ENCODE assay signal across 28 cellular contexts in the genomic region with DNA sequence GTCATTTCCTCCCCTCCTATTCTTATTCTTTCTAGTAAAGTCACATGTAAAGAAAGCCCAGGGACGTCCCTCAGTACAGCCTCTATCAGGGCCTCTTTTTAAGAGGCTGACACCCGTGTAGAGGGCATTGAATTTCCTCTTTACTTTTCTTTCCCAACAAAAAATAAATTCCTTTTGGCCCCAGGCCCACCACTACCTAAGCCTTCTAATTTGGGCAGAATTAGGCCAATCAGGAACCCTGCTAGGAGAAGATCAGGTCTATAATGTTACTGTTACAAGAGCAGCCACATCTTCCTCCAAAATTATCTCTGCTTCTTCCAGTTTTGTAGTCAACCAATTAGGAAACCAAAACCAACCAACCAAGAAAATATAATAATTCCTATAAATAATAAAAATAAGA.
"Had no signal": no experiment of that assay in that cellular context is flagged by ENCODE, and none has a peak within 500 bp of the region (broad histone marks: within the 10 kb centered on the region; RNA-seq: fewer than 3 reads in every experiment).

No MANE protein-coding gene starts in this region.

- FAIRE-seq: keratinocyte had no signal

- H3K9me3 Mint-ChIP-seq: naive thymus-derived CD8-positive, alpha-beta T cell; nephron; neural crest cell; stimulated activated memory B cell treated with anti-CD40 and anti-IgM and Interleukin-4, amounts not matched to agents 10 μg/mL and 1 μg/mL and 100 μg/mL, for 72 hours; stimulated activated naive CD8-positive, alpha-beta T cell treated with anti-CD3 and anti-CD28 coated beads, Interleukin-15, amount 100 ng/mL, for 72 hours; type B pancreatic cell had no signal

- H3K36me3 Mint-ChIP-seq: naive thymus-derived CD8-positive, alpha-beta T cell; stimulated activated memory B cell treated with anti-CD40 and anti-IgM and Interleukin-4, amounts not matched to agents 10 μg/mL and 1 μg/mL and 100 μg/mL, for 72 hours; type B pancreatic cell had no signal

- H3K4me3 ChIP-seq: left lung, lower lobe of right lung, ovary, right atrium auricular region, right lobe of liver, smooth muscle cell, tibial nerve, uterus had no signal

- H3K4me3 Mint-ChIP-seq: naive thymus-derived CD8-positive, alpha-beta T cell; nephron; neural crest cell; stimulated activated memory B cell treated with anti-CD40 and anti-IgM and Interleukin-4, amounts not matched to agents 10 μg/mL and 1 μg/mL and 100 μg/mL, for 72 hours; stimulated activated naive CD8-positive, alpha-beta T cell treated with anti-CD3 and anti-CD28 coated beads, Interleukin-15, amount 100 ng/mL, for 72 hours; type B pancreatic cell had no signal

- H3K4me1 ChIP-seq: left lung, lower lobe of right lung, right lobe of liver, tibial nerve, uterus had no signal

- H3K27me3 Mint-ChIP-seq: progenitor cell of endocrine pancreas; stimulated activated memory B cell treated with anti-CD40 and anti-IgM and Interleukin-4, amounts not matched to agents 10 μg/mL and 1 μg/mL and 100 μg/mL, for 72 hours had no signal

- H3K4me1 Mint-ChIP-seq: naive thymus-derived CD8-positive, alpha-beta T cell; neural crest cell; stimulated activated memory B cell treated with anti-CD40 and anti-IgM and Interleukin-4, amounts not matched to agents 10 μg/mL and 1 μg/mL and 100 μg/mL, for 72 hours; stimulated activated naive CD8-positive, alpha-beta T cell treated with anti-CD3 and anti-CD28 coated beads, Interleukin-15, amount 100 ng/mL, for 72 hours had no signal

- H3K4me2 ChIP-seq: smooth muscle cell had no signal

- H3K27ac ChIP-seq: left lung, lower lobe of right lung, neutrophil, ovary, right atrium auricular region, right lobe of liver, tibial nerve, uterus had no signal

- H3K27ac Mint-ChIP-seq: naive thymus-derived CD8-positive, alpha-beta T cell; nephron; progenitor cell of endocrine pancreas; stimulated activated memory B cell treated with anti-CD40 and anti-IgM and Interleukin-4, amounts not matched to agents 10 μg/mL and 1 μg/mL and 100 μg/mL, for 72 hours; stimulated activated naive CD8-positive, alpha-beta T cell treated with anti-CD3 and anti-CD28 coated beads, Interleukin-15, amount 100 ng/mL, for 72 hours; type B pancreatic cell had no signal

- DNase-seq: hippocampal formation; kidney glomerular epithelial cell; left colon; left lung; lower lobe of right lung; mammary epithelial cell; mesenchymal stem cell; naive thymus-derived CD8-positive, alpha-beta T cell; occipital lobe; ovary; right lobe of liver; stimulated activated CD4-positive, alpha-beta T cell treated with anti-CD3 and anti-CD28 coated beads, Interleukin-1b, Interleukin-23, amount 100 ng/mL, for 48 hours; stimulated activated CD4-positive, alpha-beta T cell treated with anti-CD3 and anti-CD28 coated beads, Interleukin-2, amount 100 ng/mL, for 48 hours; stimulated activated CD4-positive, alpha-beta T cell treated with anti-CD3 and anti-CD28 coated beads, Interleukin-4, amount 100 ng/mL, for 4 hours; stimulated activated CD8-positive, alpha-beta memory T cell treated with anti-CD3 and anti-CD28 coated beads, Interleukin-4, amount 100 ng/mL, for 48 hours; stimulated activated naive CD4-positive, alpha-beta T cell treated with Interleukin-2 at 50 U/mL for 16 hours; stimulated activated naive CD8-positive, alpha-beta T cell treated with anti-CD3 and anti-CD28 coated beads, Interleukin-15, amount 100 ng/mL, for 72 hours; uterus had no signal

- H3K36me3 ChIP-seq: left lung, lower lobe of right lung, neutrophil, ovary, right atrium auricular region, right lobe of liver, tibial nerve, uterus had no signal

- H3K27me3 ChIP-seq: left lung, neutrophil, right atrium auricular region, right lobe of liver, tibial nerve, uterus had no signal

- H3K9me3 ChIP-seq: left lung, lower lobe of right lung, neutrophil, ovary, right atrium auricular region, right lobe of liver, tibial nerve, uterus had no signal
